Comparison of ENCODE assay signal across 14 cellular contexts in the genomic region with DNA sequence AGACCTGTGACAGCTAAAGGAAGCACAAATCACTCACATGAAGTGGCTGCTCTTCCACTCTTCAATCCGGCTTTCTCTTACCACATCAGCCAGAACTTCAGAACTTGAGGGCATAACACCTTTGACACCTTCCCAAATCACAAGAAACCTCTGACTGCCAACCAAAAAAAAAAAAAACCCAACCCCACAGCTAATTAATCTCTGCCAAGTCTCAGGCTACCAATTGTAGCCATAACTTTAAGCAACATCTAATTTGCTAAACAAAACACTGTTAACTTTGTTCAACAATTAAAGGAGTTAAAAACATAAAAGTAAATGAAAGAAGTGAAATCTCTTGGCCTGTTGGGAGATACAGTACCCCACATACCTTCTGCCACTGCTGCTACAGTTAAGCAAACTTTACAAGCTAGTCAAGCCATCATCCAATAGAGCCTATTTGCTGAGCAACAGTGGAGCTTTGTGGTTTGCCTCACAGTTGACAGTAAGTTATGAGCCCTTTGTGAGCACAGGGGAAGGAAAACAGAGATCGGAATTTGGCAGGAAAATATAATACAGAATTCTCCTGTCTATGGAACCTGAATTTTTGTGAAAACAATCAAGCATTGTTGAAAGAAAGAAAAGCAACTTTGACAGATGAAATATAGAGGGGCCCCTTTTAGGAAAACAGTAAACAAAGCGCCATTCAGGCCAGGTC. TPM values are rescaled to one million over a fixed set of nuclear protein-coding genes. Genes with fewer than 3 reads are reported as not detected.
DNase-seq lines count a peak whose midpoint lies in the region; ATAC-seq and TF ChIP-seq lines count a peak whose summit lies in the region.
"Had no signal": no experiment of that assay in that cellular context is flagged by ENCODE, and none has a peak within 500 bp of the region (broad histone marks: within the 10 kb centered on the region; RNA-seq: fewer than 3 reads in every experiment).

A gene (minus strand): TSS at position 490 of the 694 bp plus-strand sequence. CDS start 15,298 bp downstream, outside the sequence.

- no peak within 1 kb of the TSS for H3K4me3 Mint-ChIP-seq in activated naive CD4-positive, alpha-beta T cell treated with anti-CD3 and anti-CD28 coated beads for 36 hours
- H3K4me3 Mint-ChIP-seq: natural killer cell had no signal

- H3K9me3 Mint-ChIP-seq in activated naive CD4-positive, alpha-beta T cell treated with anti-CD3 and anti-CD28 coated beads for 36 hours, result no peaks in the 10 kb centered on the region

- no peaks in the 10 kb centered on the region for H3K4me1 Mint-ChIP-seq in activated naive CD4-positive, alpha-beta T cell treated with anti-CD3 and anti-CD28 coated beads for 36 hours (ENCODE audit: low read depth)
- H3K4me1 Mint-ChIP-seq: natural killer cell had no signal

- H3K9me3 ChIP-seq in osteoblast (ENCODE audit: low read depth, low read length), result no peaks in the 10 kb centered on the region
- no peaks in the 10 kb centered on the region for H3K9me3 ChIP-seq in left lung
- H3K9me3 ChIP-seq: esophagus muscularis mucosa had no signal

- H3K27ac ChIP-seq in osteoblast (ENCODE audit: low read depth, low read length), result no peak within 1 kb of the TSS
- H3K27ac ChIP-seq in left lung, result no peak within 1 kb of the TSS
- H3K27ac ChIP-seq: C4-2B had no signal

- intact Hi-C loops in cardiac septum (cut with DNase I), result loop anchor here (5.0 kb wide), 1 partner anchor 251 kb away; no protein-coding TSS in a partner anchor
- intact Hi-C loops in activated naive CD4-positive, alpha-beta T cell treated with anti-CD3 and anti-CD28 coated beads for 36 hours (cut with micrococcal nuclease), result no loop called here
- intact Hi-C loops in left lung (cut with DNase I), result no loop called here

- peak within 1 kb of the TSS; percentile 3 for H3K4me2 ChIP-seq in osteoblast (ENCODE audit: insufficient read depth, low read length)

- no peaks in the 10 kb centered on the region for H3K36me3 Mint-ChIP-seq in activated naive CD4-positive, alpha-beta T cell treated with anti-CD3 and anti-CD28 coated beads for 36 hours (ENCODE audit: low read depth)
- H3K36me3 Mint-ChIP-seq: natural killer cell had no signal

- CTCF ChIA-PET in activated naive CD4-positive, alpha-beta T cell treated with anti-CD3 and anti-CD28 coated beads for 36 hours (lab: Charles Lee), result no interaction called here

- H3K4me1 ChIP-seq in osteoblast (ENCODE audit: insufficient read depth, low read length) (peaks cover 10% of the 10 kb centered on the region), left lung (no peaks in the 10 kb centered on the region)

- ATAC-seq in left lung (no peak), GM19023 (IDR thresholded peaks at IDR 0.05; ENCODE audit: unreplicated experiment) (no peak)
- ATAC-seq: natural killer cell had no signal

- no peaks in the 10 kb centered on the region for H3K36me3 ChIP-seq in osteoblast (ENCODE audit: insufficient read depth, low read length)
- H3K36me3 ChIP-seq in left lung, result no peaks in the 10 kb centered on the region
- H3K36me3 ChIP-seq: esophagus muscularis mucosa had no signal

- H2AFZ ChIP-seq in osteoblast (ENCODE audit: low read length), result no peak within 1 kb of the TSS

- no peaks in the 10 kb centered on the region for H3K27me3 ChIP-seq in osteoblast (ENCODE audit: insufficient read depth, low read length)
- no peaks in the 10 kb centered on the region for H3K27me3 ChIP-seq in left lung
- H3K27me3 ChIP-seq: esophagus muscularis mucosa had no signal

- no peak within 1 kb of the TSS for H3K4me3 ChIP-seq in osteoblast (ENCODE audit: insufficient read depth, low read length)
- no peak within 1 kb of the TSS for H3K4me3 ChIP-seq in left lung

- H3K27ac Mint-ChIP-seq in activated naive CD4-positive, alpha-beta T cell treated with anti-CD3 and anti-CD28 coated beads for 36 hours, result no peak within 1 kb of the TSS
- H3K27ac Mint-ChIP-seq: natural killer cell had no signal

- in situ Hi-C loops in SK-MEL-5 (cut with HindIII; ENCODE audit: low pct_unique_long_range_greater_than_20kb, low sequenced_read_pairs), result no loop called here

- no peak for TF ChIP-seq CTCF in osteoblast (IDR thresholded peaks at IDR 0.05; ENCODE audit: extremely low read depth, low read depth, low read length)
- TF ChIP-seq CTCF in left lung (IDR thresholded peaks at IDR 0.05), result no peak

- DNase-seq in EL (peak; percentile 33), SK-MEL-5 (ENCODE audit: low read depth, low spot score) (peak; percentile 96), cardiac septum (ENCODE audit: low spot score) (no peak), osteoblast (ENCODE audit: insufficient read length, low spot score, missing footprints) (peak; percentile 31), left lung (no peak), epidermal melanocyte (ENCODE audit: insufficient read length, low spot score) (no peak)
- DNase-seq in activated naive CD4-positive, alpha-beta T cell treated with anti-CD3 and anti-CD28 coated beads for 36 hours, result no peak
- DNase-seq: activated naive CD4-positive, alpha-beta T cell treated with Interleukin-2 at 50 U/mL for 16 hours; natural killer cell; NCI-H82 had no signal

- no peaks in the 10 kb centered on the region for H3K27me3 Mint-ChIP-seq in activated naive CD4-positive, alpha-beta T cell treated with anti-CD3 and anti-CD28 coated beads for 36 hours (ENCODE audit: low read depth)

- H3K79me2 ChIP-seq in osteoblast (ENCODE audit: insufficient read depth, low read length), result no peaks in the 10 kb centered on the region

- no peaks in the 10 kb centered on the region for H4K20me1 ChIP-seq in osteoblast (ENCODE audit: insufficient read depth, low read length)

RNA-seq across cellular contexts. Expression of the gene that starts here (rescaled TPM):
- total RNA-seq in SK-MEL-5 (2014; rRNA removed; shearing (Covaris generic)), result 83.2 and 84.9 TPM in 2 replicates
- 32.2 and 52.1 TPM in 2 replicates for polyA plus RNA-seq in SK-MEL-5 (2015; cell fraction: cytosol; rRNA removed)
- 54.4 and 56.4 TPM in 2 replicates for polyA plus RNA-seq in SK-MEL-5 (2015; cell fraction: nucleus; rRNA removed)
- total RNA-seq in cardiac septum (34.6 TPM), osteoblast (3.2 and 3.3 TPM in 2 replicates), left lung (1 to 10 TPM; 4.7 to 5.0 TPM)
- not detected for total RNA-seq in activated naive CD4-positive, alpha-beta T cell treated with anti-CD3 and anti-CD28 coated beads for 36 hours
- total RNA-seq: H1 had no signal

Comparison
In these comparisons a context has a peak if more than half of its experiments do, and no peak if none do; other contexts are left out.
1. DNase-seq: peak in EL (single experiment), SK-MEL-5 (single experiment) and osteoblast (single experiment); none in cardiac septum (single experiment), activated naive CD4-positive, alpha-beta T cell treated with anti-CD3 and anti-CD28 coated beads for 36 hours (single experiment), left lung (0 of 2) and epidermal melanocyte (single experiment).